17 cellular contexts compared by ENCODE assay signal in genomic region chr14:104359301-104359968, GRCh38.
DNase-seq lines count a peak whose midpoint lies in the region; ATAC-seq and TF ChIP-seq lines count a peak whose summit lies in the region.
"Had no signal": no experiment of that assay in that cellular context is flagged by ENCODE, and none has a peak within 500 bp of the region (broad histone marks: within the 10 kb centered on the region; RNA-seq: fewer than 3 reads in every experiment).

No MANE protein-coding gene starts in this region.

- H3K36me3 Mint-ChIP-seq in activated T-cell treated with anti-CD3 and anti-CD28 coated beads, Interleukin-2, amount 50 U/mL, for 4 hours (ENCODE audit: insufficient read depth) = no peaks in the 10 kb centered on the region
- H3K36me3 Mint-ChIP-seq in activated T-cell treated with anti-CD3 and anti-CD28 coated beads, Interleukin-2, amount 50 U/mL, for 72 hours (ENCODE audit: insufficient read depth in 2 of 2) = no peaks in the 10 kb centered on the region
- no peaks in the 10 kb centered on the region for H3K36me3 Mint-ChIP-seq in type B pancreatic cell

- H3K36me3 ChIP-seq in left ventricle myocardium inferior = no peaks in the 10 kb centered on the region
- H3K36me3 ChIP-seq in lower lobe of right lung = no peaks in the 10 kb centered on the region
- H3K36me3 ChIP-seq: BLaER1 treated with 17β-estradiol and CSF1 and Interleukin-3, amounts not matched to agents 10 nM and 100 nM; MG63 had no signal

- ATAC-seq in activated T-cell treated with anti-CD3 and anti-CD28 coated beads, Interleukin-2, amount 50 U/mL, for 4 hours = no peak
- no peak for ATAC-seq in activated T-cell treated with anti-CD3 and anti-CD28 coated beads, Interleukin-2, amount 50 U/mL, for 72 hours (replicated peaks in 1 of 2)
- ATAC-seq in left ventricle myocardium superior = no peak
- no peak for ATAC-seq in lower lobe of right lung
- ATAC-seq in HG02763 (IDR thresholded peaks at IDR 0.05; ENCODE audit: unreplicated experiment) = no peak
- ATAC-seq: GM12878, PC-3 had no signal

- peaks cover 4% of the 10 kb centered on the region for H3K27me3 Mint-ChIP-seq in activated T-cell treated with anti-CD3 and anti-CD28 coated beads, Interleukin-2, amount 50 U/mL, for 4 hours (ENCODE audit: low read depth)
- no peaks in the 10 kb centered on the region for H3K27me3 Mint-ChIP-seq in activated T-cell treated with anti-CD3 and anti-CD28 coated beads, Interleukin-2, amount 50 U/mL, for 72 hours (ENCODE audit: low read depth)
- peaks cover 6% of the 10 kb centered on the region for H3K27me3 Mint-ChIP-seq in type B pancreatic cell

- intact Hi-C loops in left ventricle myocardium superior (cut with micrococcal nuclease) = no loop called here
- intact Hi-C loops in left ventricle myocardium inferior (cut with micrococcal nuclease) = no loop called here
- intact Hi-C loops in lower lobe of right lung (cut with DNase I) = no loop called here

- H3K9me3 ChIP-seq in left ventricle myocardium inferior (replicated peaks) (no peaks in the 10 kb centered on the region), lower lobe of right lung (no peaks in the 10 kb centered on the region)
- H3K9me3 ChIP-seq: MG63 had no signal

- H3K4me1 Mint-ChIP-seq in activated T-cell treated with anti-CD3 and anti-CD28 coated beads, Interleukin-2, amount 50 U/mL, for 4 hours (ENCODE audit: low read depth) = no peaks in the 10 kb centered on the region
- H3K4me1 Mint-ChIP-seq in activated T-cell treated with anti-CD3 and anti-CD28 coated beads, Interleukin-2, amount 50 U/mL, for 72 hours (ENCODE audit: low read depth) = no peaks in the 10 kb centered on the region
- peaks cover 5% of the 10 kb centered on the region for H3K4me1 Mint-ChIP-seq in type B pancreatic cell (ENCODE audit: unreplicated experiment)

- H3K4me3 ChIP-seq in left ventricle myocardium inferior (no peak overlapping the region), lower lobe of right lung (no peak overlapping the region)
- H3K4me3 ChIP-seq: BLaER1 treated with 17β-estradiol and CSF1 and Interleukin-3, amounts not matched to agents 10 nM and 100 nM; GM12878; MG63 had no signal

- H3K4me1 ChIP-seq in left ventricle myocardium inferior (peaks cover 6% of the 10 kb centered on the region), lower lobe of right lung (no peaks in the 10 kb centered on the region)

- H3K4me3 Mint-ChIP-seq in activated T-cell treated with anti-CD3 and anti-CD28 coated beads, Interleukin-2, amount 50 U/mL, for 4 hours = no peak overlapping the region
- H3K4me3 Mint-ChIP-seq in activated T-cell treated with anti-CD3 and anti-CD28 coated beads, Interleukin-2, amount 50 U/mL, for 72 hours = no peak overlapping the region
- H3K4me3 Mint-ChIP-seq in type B pancreatic cell = no peak overlapping the region

- peak; percentile 2 for DNase-seq in activated T-cell treated with anti-CD3 and anti-CD28 coated beads, Interleukin-2, amount 50 U/mL, for 4 hours
- DNase-seq in activated T-cell treated with anti-CD3 and anti-CD28 coated beads, Interleukin-2, amount 50 U/mL, for 72 hours = no peak
- DNase-seq in left ventricle myocardium superior (peak; percentile 17), left ventricle myocardium inferior (no peak), lower lobe of right lung (peak; percentile 39), type B pancreatic cell (ENCODE audit: extremely low spot score, unreplicated experiment) (peak; percentile 52), NCI-H187 treated with DMSO at 0.1 percent for 48 hours (lab: John Stamatoyannopoulos, UW) (no peak)
- DNase-seq: DND-41, MG63, NCI-H1092, NCI-H146, NCI-H510A treated with DMSO at 0.1 percent for 48 hours, NCI-H82, PC-3 had no signal

- H3K27ac Mint-ChIP-seq in activated T-cell treated with anti-CD3 and anti-CD28 coated beads, Interleukin-2, amount 50 U/mL, for 72 hours = no peak overlapping the region
- no peak overlapping the region for H3K27ac Mint-ChIP-seq in type B pancreatic cell

- H3K9me3 Mint-ChIP-seq in activated T-cell treated with anti-CD3 and anti-CD28 coated beads, Interleukin-2, amount 50 U/mL, for 4 hours = no peaks in the 10 kb centered on the region
- no peaks in the 10 kb centered on the region for H3K9me3 Mint-ChIP-seq in activated T-cell treated with anti-CD3 and anti-CD28 coated beads, Interleukin-2, amount 50 U/mL, for 72 hours
- no peaks in the 10 kb centered on the region for H3K9me3 Mint-ChIP-seq in type B pancreatic cell

- H3K27me3 ChIP-seq in left ventricle myocardium inferior (ENCODE audit: low read depth) (peaks cover 56% of the 10 kb centered on the region), lower lobe of right lung (ENCODE audit: low read depth) (peaks cover 9% of the 10 kb centered on the region)
- H3K27me3 ChIP-seq: BLaER1 treated with 17β-estradiol and CSF1 and Interleukin-3, amounts not matched to agents 10 nM and 100 nM; MG63 had no signal

- H3K27ac ChIP-seq in left ventricle myocardium inferior (replicated peaks) = no peak overlapping the region
- no peak overlapping the region for H3K27ac ChIP-seq in lower lobe of right lung
- H3K27ac ChIP-seq: BLaER1 treated with 17β-estradiol and CSF1 and Interleukin-3, amounts not matched to agents 10 nM and 100 nM had no signal

- TF ChIP-seq CTCF in left ventricle myocardium inferior (IDR thresholded peaks at IDR 0.05; ENCODE audit: borderline replicate concordance) (no peak), lower lobe of right lung (IDR thresholded peaks at IDR 0.05) (no peak), type B pancreatic cell (conservative IDR thresholded peaks at IDR 0.05) (no peak)

Comparison
In these comparisons a context has a peak if more than half of its experiments do, and no peak if none do; other contexts are left out.
1. DNase-seq: peak in activated T-cell treated with anti-CD3 and anti-CD28 coated beads, Interleukin-2, amount 50 U/mL, for 4 hours (single experiment), left ventricle myocardium superior (single experiment), lower lobe of right lung (single experiment) and type B pancreatic cell (single experiment); none in activated T-cell treated with anti-CD3 and anti-CD28 coated beads, Interleukin-2, amount 50 U/mL, for 72 hours (0 of 2), left ventricle myocardium inferior (single experiment) and NCI-H187 treated with DMSO at 0.1 percent for 48 hours (single experiment).